ENCODE assay signal across 15 cellular contexts in genomic region chr4:6563935-6564645, GRCh38. TPM values are rescaled to one million over a fixed set of nuclear protein-coding genes. Genes with fewer than 3 reads are reported as not detected.
A peak's percentile ranks its signal among the peaks of the same experiment; 100 is the strongest.
DNase-seq lines count a peak whose midpoint lies in the region; ATAC-seq lines count a peak whose summit lies in the region.
"Had no signal": no experiment of that assay in that cellular context is flagged by ENCODE, and none has a peak within 500 bp of the region (broad histone marks: within the 10 kb centered on the region; RNA-seq: fewer than 3 reads in every experiment).

No MANE protein-coding gene starts in this region.

- peaks cover 39% of the 10 kb centered on the region for H3K27me3 Mint-ChIP-seq in activated T-helper 17 cell treated with anti-CD3 and anti-CD28 coated beads, Interleukin-2, amount 50 U/mL, for 72 hours

- peak overlapping the region; percentile 40 for H3K4me3 ChIP-seq in right cardiac atrium (ENCODE audit: low read length)

- intact Hi-C loops in right cardiac atrium (cut with DNase I) = no loop called here

- DNase-seq in NCI-H146 (lab: John Stamatoyannopoulos, UW) = peak; percentile 16
- DNase-seq in NCI-H146 treated with DMSO at 0.1 percent for 48 hours (lab: John Stamatoyannopoulos, UW; ENCODE audit: unreplicated experiment) = no peak
- DNase-seq in right cardiac atrium = no peak
- DNase-seq in stimulated activated effector memory CD8-positive, alpha-beta T cell treated with anti-CD3 and anti-CD28 coated beads, Interleukin-12 subunit alpha, Interleukin-12 subunit beta, amount 100 ng/mL, for 72 hours (ENCODE audit: low spot score in 2 of 2) = no peak
- no peak for DNase-seq in activated gamma-delta T cell (lab: John Stamatoyannopoulos, UW)
- DNase-seq in SW480 (ENCODE audit: low spot score) = no peak
- DNase-seq: activated CD4-positive, alpha-beta T cell treated with anti-CD3 and anti-CD28 coated beads, Interleukin-2, amount 50 U/mL, for 48 hours; activated naive CD4-positive, alpha-beta T cell treated with anti-CD3 and anti-CD28 coated beads for 36 hours; effector CD4-positive, alpha-beta T cell; mesenchymal stem cell; NCI-H1930; T-cell had no signal

- no peaks in the 10 kb centered on the region for H3K36me3 Mint-ChIP-seq in activated T-helper 17 cell treated with anti-CD3 and anti-CD28 coated beads, Interleukin-2, amount 50 U/mL, for 72 hours (ENCODE audit: low read depth)
- H3K36me3 Mint-ChIP-seq in stimulated activated effector memory CD8-positive, alpha-beta T cell treated with anti-CD3 and anti-CD28 coated beads, Interleukin-12 subunit alpha, Interleukin-12 subunit beta, amount 100 ng/mL, for 72 hours = peaks cover 6% of the 10 kb centered on the region
- H3K36me3 Mint-ChIP-seq: T-cell had no signal

- no peaks in the 10 kb centered on the region for H3K27me3 ChIP-seq in right cardiac atrium (ENCODE audit: control insufficient read depth, insufficient read depth)

- H3K4me1 ChIP-seq in right cardiac atrium (ENCODE audit: control insufficient read depth, insufficient read depth, low read length) = peaks cover 2% of the 10 kb centered on the region

- no peak for ATAC-seq in activated T-helper 17 cell treated with anti-CD3 and anti-CD28 coated beads, Interleukin-2, amount 50 U/mL, for 72 hours (replicated peaks)
- no peak for ATAC-seq in right cardiac atrium
- ATAC-seq in stimulated activated effector memory CD8-positive, alpha-beta T cell treated with anti-CD3 and anti-CD28 coated beads, Interleukin-12 subunit alpha, Interleukin-12 subunit beta, amount 100 ng/mL, for 72 hours = no peak
- ATAC-seq in GM21390 (IDR thresholded peaks at IDR 0.05; ENCODE audit: unreplicated experiment) = no peak

- no peaks in the 10 kb centered on the region for H3K9me3 Mint-ChIP-seq in activated T-helper 17 cell treated with anti-CD3 and anti-CD28 coated beads, Interleukin-2, amount 50 U/mL, for 72 hours
- no peaks in the 10 kb centered on the region for H3K9me3 Mint-ChIP-seq in stimulated activated effector memory CD8-positive, alpha-beta T cell treated with anti-CD3 and anti-CD28 coated beads, Interleukin-12 subunit alpha, Interleukin-12 subunit beta, amount 100 ng/mL, for 72 hours
- H3K9me3 Mint-ChIP-seq: activated naive CD4-positive, alpha-beta T cell treated with anti-CD3 and anti-CD28 coated beads for 36 hours; T-cell had no signal

- no peak overlapping the region for H3K27ac ChIP-seq in right cardiac atrium (ENCODE audit: low read length)

- peak overlapping the region; percentile 11 for H3K4me3 Mint-ChIP-seq in activated T-helper 17 cell treated with anti-CD3 and anti-CD28 coated beads, Interleukin-2, amount 50 U/mL, for 72 hours
- peak overlapping the region; percentile 20 for H3K4me3 Mint-ChIP-seq in stimulated activated effector memory CD8-positive, alpha-beta T cell treated with anti-CD3 and anti-CD28 coated beads, Interleukin-12 subunit alpha, Interleukin-12 subunit beta, amount 100 ng/mL, for 72 hours

- 7% methylated on average over 66 of the region's 66 CpGs for WGBS in right cardiac atrium

- H3K27ac Mint-ChIP-seq in activated T-helper 17 cell treated with anti-CD3 and anti-CD28 coated beads, Interleukin-2, amount 50 U/mL, for 72 hours = no peak overlapping the region
- no peak overlapping the region for H3K27ac Mint-ChIP-seq in stimulated activated effector memory CD8-positive, alpha-beta T cell treated with anti-CD3 and anti-CD28 coated beads, Interleukin-12 subunit alpha, Interleukin-12 subunit beta, amount 100 ng/mL, for 72 hours
- H3K27ac Mint-ChIP-seq: activated naive CD4-positive, alpha-beta T cell treated with anti-CD3 and anti-CD28 coated beads for 36 hours; progenitor cell of endocrine pancreas; T-cell had no signal

- peaks cover 6% of the 10 kb centered on the region for H3K4me1 Mint-ChIP-seq in activated T-helper 17 cell treated with anti-CD3 and anti-CD28 coated beads, Interleukin-2, amount 50 U/mL, for 72 hours
- H3K4me1 Mint-ChIP-seq in stimulated activated effector memory CD8-positive, alpha-beta T cell treated with anti-CD3 and anti-CD28 coated beads, Interleukin-12 subunit alpha, Interleukin-12 subunit beta, amount 100 ng/mL, for 72 hours = peaks cover 13% of the 10 kb centered on the region

- no peaks in the 10 kb centered on the region for H3K9me3 ChIP-seq in right cardiac atrium (ENCODE audit: control insufficient read depth, low read length)

RNA-seq across cellular contexts. Expression of gene MAN2B2, which starts 10.9 kb away (rescaled TPM):
- 10 to 100 TPM; 19.5 to 20.3 TPM for total RNA-seq in activated T-helper 17 cell treated with anti-CD3 and anti-CD28 coated beads, Interleukin-2, amount 50 U/mL, for 72 hours
- 10 to 100 TPM; 27.0 to 38.4 (median 28.9) TPM for total RNA-seq in right cardiac atrium
- polyA plus RNA-seq in right cardiac atrium = 11.5 TPM
